In the genomic region with DNA sequence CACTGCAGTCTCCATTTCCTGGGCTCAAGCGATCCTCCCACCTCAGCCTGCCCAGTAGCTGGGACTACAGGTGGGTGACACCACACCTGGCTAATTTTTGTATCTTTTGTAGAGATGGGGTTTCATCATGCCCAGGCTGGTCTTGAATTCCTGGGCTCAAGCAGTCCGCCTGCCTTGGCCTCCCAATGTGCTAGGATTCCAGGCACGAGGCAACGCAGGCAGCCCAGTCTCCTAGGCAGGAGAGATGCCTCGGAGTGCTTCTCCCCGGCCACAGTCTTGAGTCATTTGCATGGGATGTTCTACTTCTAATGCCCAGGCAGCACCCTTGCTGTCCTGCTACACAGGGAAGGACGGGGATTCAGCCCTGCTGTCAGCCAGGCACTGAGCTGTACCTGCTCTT, we compare ENCODE assay signal across 21 cellular contexts. TPM values are rescaled to one million over a fixed set of nuclear protein-coding genes. Genes with fewer than 3 reads are reported as not detected.
A peak's percentile ranks its signal among the peaks of the same experiment; 100 is the strongest.
DNase-seq lines count a peak whose midpoint lies in the region; ATAC-seq, FAIRE-seq and TF ChIP-seq lines count a peak whose summit lies in the region.
"Had no signal": no experiment of that assay in that cellular context is flagged by ENCODE, and none has a peak within 500 bp of the region (broad histone marks: within the 10 kb centered on the region; RNA-seq: fewer than 3 reads in every experiment).

No MANE protein-coding gene starts in this region.

- H2BK12ac ChIP-seq in mesenchymal stem cell (ENCODE audit: low read length in 2 of 2) = no peak overlapping the region

- intact Hi-C loops in K562 (cut with micrococcal nuclease) = no loop called here

- no peak for FAIRE-seq in K562 (lab: Jason Lieb, UNC)
- FAIRE-seq: GM12878, GM19239, H1 had no signal

- BruUV-seq in K562 (replicated peaks; lab: Mats Ljungman, UMichigan) = no TSS peak

- no peak overlapping the region for H3K14ac ChIP-seq in mesenchymal stem cell (ENCODE audit: low read length in 2 of 2)

- peaks cover 21% of the 10 kb centered on the region for H3K79me1 ChIP-seq in mesenchymal stem cell (replicated peaks; ENCODE audit: low read length, poor library complexity, severe bottlenecking)

- no peak overlapping the region for H2BK5ac ChIP-seq in mesenchymal stem cell (ENCODE audit: low read depth, low read length, poor library complexity, severe bottlenecking)

- H3K79me2 ChIP-seq in K562 (ENCODE audit: control insufficient read depth, insufficient read depth, low read length) = no peaks in the 10 kb centered on the region

- POLR2A ChIA-PET in K562 (lab: Yijun Ruan, JAX) = interaction anchor here (0.7 to 2.5 kb wide), 3 partner anchors 13 to 50 kb away, joined by 3 to 8 read pairs (median 4); a partner anchor contains a TSS

- H3K9me3 ChIP-seq in K562 (replicated peaks; ENCODE audit: control insufficient read depth, insufficient read depth, low read depth, low read length) (no peaks in the 10 kb centered on the region), mesenchymal stem cell (ENCODE audit: control insufficient read depth, low read length) (no peaks in the 10 kb centered on the region)
- H3K9me3 ChIP-seq: BE2C had no signal

- H3K36me3 Mint-ChIP-seq in stimulated activated naive CD8-positive, alpha-beta T cell treated with anti-CD3 and anti-CD28 coated beads, Interleukin-15, Interleukin-2, amounts not matched to agents 100 ng/mL and 50 ng/mL, for 24 hours (ENCODE audit: low read depth) = peaks cover 40% of the 10 kb centered on the region

- no peaks in the 10 kb centered on the region for H3K27me3 Mint-ChIP-seq in stimulated activated naive CD8-positive, alpha-beta T cell treated with anti-CD3 and anti-CD28 coated beads, Interleukin-15, Interleukin-2, amounts not matched to agents 100 ng/mL and 50 ng/mL, for 24 hours
- H3K27me3 Mint-ChIP-seq in stimulated activated naive CD8-positive, alpha-beta T cell treated with anti-CD3 and anti-CD28 coated beads, Interleukin-15, amount 100 ng/mL, for 72 hours = no peaks in the 10 kb centered on the region
- H3K27me3 Mint-ChIP-seq: CD4-positive, CD25-positive, alpha-beta regulatory T cell had no signal

- no peak for TF ChIP-seq EP300 in K562 (IDR thresholded peaks at IDR 0.05; ENCODE audit: low read length)

- no peak overlapping the region for H2BK120ac ChIP-seq in mesenchymal stem cell (ENCODE audit: low read depth, low read length)

- H3K23ac ChIP-seq in mesenchymal stem cell (ENCODE audit: low read length in 2 of 2) = no peak overlapping the region

- TF ChIP-seq RAD21 in K562 (CRISPR knock-in tag; conservative IDR thresholded peaks at IDR 0.05 in 1 of 2, IDR thresholded peaks at IDR 0.05 in 1 of 2) = no peak

- peaks cover 33% of the 10 kb centered on the region for H3K36me3 ChIP-seq in K562 (ENCODE audit: control insufficient read depth, insufficient read depth, low read length)
- H3K36me3 ChIP-seq in mesenchymal stem cell (ENCODE audit: control insufficient read depth in 1 of 2, insufficient read depth in 2 of 2, low read depth in 1 of 2, low read length in 2 of 2) = peaks cover 42 to 54% of the 10 kb centered on the region in 2 experiments

- peak overlapping the region; percentile 21 for H3K27ac Mint-ChIP-seq in stimulated activated naive CD8-positive, alpha-beta T cell treated with anti-CD3 and anti-CD28 coated beads, Interleukin-15, Interleukin-2, amounts not matched to agents 100 ng/mL and 50 ng/mL, for 24 hours
- H3K27ac Mint-ChIP-seq in stimulated activated naive CD8-positive, alpha-beta T cell treated with anti-CD3 and anti-CD28 coated beads, Interleukin-15, amount 100 ng/mL, for 72 hours = peak overlapping the region in 1 of 2 donors; percentile 74
- H3K27ac Mint-ChIP-seq: CD4-positive, CD25-positive, alpha-beta regulatory T cell; H9 had no signal

- H3K4me1 ChIP-seq in K562 (replicated peaks in 1 of 2; ENCODE audit: control insufficient read depth in 2 of 2, insufficient read depth in 2 of 2, low read length in 2 of 2) (peaks cover 10 to 23% of the 10 kb centered on the region in 2 experiments; a peak in 4 of 5 replicates), mesenchymal stem cell (ENCODE audit: control insufficient read depth, insufficient read depth, low read depth, low read length) (peaks cover 12% of the 10 kb centered on the region)
- H3K4me1 ChIP-seq: BE2C had no signal

- no peak for TF ChIP-seq CTCF in K562 (IDR thresholded peaks at IDR 0.05 in 2 of 3, conservative IDR thresholded peaks at IDR 0.05 in 1 of 3; ENCODE audit: insufficient read depth in 2 of 3, low read depth in 1 of 3, low read length in 3 of 3)

- DNase-seq in stimulated activated naive CD8-positive, alpha-beta T cell treated with anti-CD3 and anti-CD28 coated beads, Interleukin-15, amount 100 ng/mL, for 72 hours = no peak
- DNase-seq in K562 (ENCODE audit: extremely low read depth in 1 of 4, low spot score in 3 of 4) = no peak
- no peak for DNase-seq in mesenchymal stem cell
- DNase-seq in activated gamma-delta T cell (lab: John Stamatoyannopoulos, UW) = no peak
- DNase-seq: BE2C; C1 segment of cervical spinal cord; CD4-positive, CD25-positive, alpha-beta regulatory T cell; CD8-positive, alpha-beta memory T cell; COR-L47; DMS 273 treated with DMSO at 0.1 percent for 48 hours; DMS53; DND-41; EL; H9 had no signal

- 90% methylated on average over 7 of the region's 7 CpGs for WGBS in K562 (ENCODE audit: insufficient coverage, low coverage, missing lambda C conversion rate)
- WGBS in mesenchymal stem cell = 98% methylated on average over 7 of the region's 7 CpGs

- in situ Hi-C loops in K562 (cut with MboI) = no loop called here

- H3K4ac ChIP-seq in mesenchymal stem cell (ENCODE audit: low read depth in 1 of 2, low read length in 2 of 2) = no peak overlapping the region

- ATAC-seq in stimulated activated naive CD8-positive, alpha-beta T cell treated with anti-CD3 and anti-CD28 coated beads, Interleukin-15, amount 100 ng/mL, for 72 hours = no peak
- ATAC-seq in K562 (no peak), HG02870 (IDR thresholded peaks at IDR 0.05; ENCODE audit: unreplicated experiment) (no peak), GM19023 (IDR thresholded peaks at IDR 0.05; ENCODE audit: unreplicated experiment) (no peak)
- ATAC-seq: GM12878 had no signal

- no peak overlapping the region for H3K27ac ChIP-seq in K562 (ENCODE audit: extremely low read depth, low read depth, low read length)
- no peak overlapping the region for H3K27ac ChIP-seq in mesenchymal stem cell (ENCODE audit: low read length, poor library complexity, severe bottlenecking)
- H3K27ac ChIP-seq: HL-60 had no signal

- H3K9me3 Mint-ChIP-seq in stimulated activated naive CD8-positive, alpha-beta T cell treated with anti-CD3 and anti-CD28 coated beads, Interleukin-15, Interleukin-2, amounts not matched to agents 100 ng/mL and 50 ng/mL, for 24 hours = no peaks in the 10 kb centered on the region
- H3K9me3 Mint-ChIP-seq in stimulated activated naive CD8-positive, alpha-beta T cell treated with anti-CD3 and anti-CD28 coated beads, Interleukin-15, amount 100 ng/mL, for 72 hours = peaks cover 0 to 5% of the 10 kb centered on the region in 2 donors
- H3K9me3 Mint-ChIP-seq: CD8-positive, alpha-beta memory T cell; H9 had no signal

- no peaks in the 10 kb centered on the region for H4K20me1 ChIP-seq in K562 (replicated peaks; ENCODE audit: control insufficient read depth, insufficient read depth, low read length)

- H2AFZ ChIP-seq in K562 (ENCODE audit: low read depth, low read length) (no peak overlapping the region), mesenchymal stem cell (ENCODE audit: low read depth, low read length) (no peak overlapping the region)

- no peak overlapping the region for H4K8ac ChIP-seq in mesenchymal stem cell (ENCODE audit: low read length)

- no peaks in the 10 kb centered on the region for H3K27me3 ChIP-seq in K562 (ENCODE audit: control insufficient read depth in 2 of 2, insufficient read depth in 2 of 2, low read length in 2 of 2)
- no peaks in the 10 kb centered on the region for H3K27me3 ChIP-seq in mesenchymal stem cell (ENCODE audit: control insufficient read depth in 1 of 2, insufficient read depth in 1 of 2, low read length in 2 of 2)
- H3K27me3 ChIP-seq: BE2C had no signal

- no peak overlapping the region for H3K18ac ChIP-seq in mesenchymal stem cell (ENCODE audit: low read depth in 1 of 2, low read length in 2 of 2)

- peaks cover 2% of the 10 kb centered on the region for H3K9me1 ChIP-seq in K562 (ENCODE audit: control insufficient read depth, insufficient read depth, low read length)

- no peak overlapping the region for H3K4me3 Mint-ChIP-seq in stimulated activated naive CD8-positive, alpha-beta T cell treated with anti-CD3 and anti-CD28 coated beads, Interleukin-15, Interleukin-2, amounts not matched to agents 100 ng/mL and 50 ng/mL, for 24 hours
- no peak overlapping the region for H3K4me3 Mint-ChIP-seq in stimulated activated naive CD8-positive, alpha-beta T cell treated with anti-CD3 and anti-CD28 coated beads, Interleukin-15, amount 100 ng/mL, for 72 hours
- H3K4me3 Mint-ChIP-seq: CD8-positive, alpha-beta memory T cell; H9 had no signal

- CTCF ChIA-PET in K562 (lab: Yijun Ruan, JAX; ENCODE audit: low intra/inter-chr PET ratio) = no interaction called here

- H4K91ac ChIP-seq in mesenchymal stem cell (ENCODE audit: low read length) = peak overlapping the region; percentile 65

- H3K4me2 ChIP-seq in K562 (ENCODE audit: insufficient read depth, low read length) = no peak overlapping the region
- H3K4me2 ChIP-seq in mesenchymal stem cell (ENCODE audit: low read length, poor library complexity, severe bottlenecking) = no peak overlapping the region

- H2BK15ac ChIP-seq in mesenchymal stem cell (ENCODE audit: low read depth, poor library complexity, severe bottlenecking) = no peak overlapping the region

- H3K4me3 ChIP-seq in K562 (no peak overlapping the region), mesenchymal stem cell (ENCODE audit: insufficient read depth in 1 of 2, low read depth in 1 of 2, low read length in 2 of 2) (no peak overlapping the region)
- H3K4me3 ChIP-seq: GM12878 had no signal

- H2AK5ac ChIP-seq in mesenchymal stem cell (ENCODE audit: low read length, severe bottlenecking) = no peak overlapping the region

- TF ChIP-seq POLR2A in K562 (conservative IDR thresholded peaks at IDR 0.05) = no peak

- no peaks in the 10 kb centered on the region for H3K4me1 Mint-ChIP-seq in stimulated activated naive CD8-positive, alpha-beta T cell treated with anti-CD3 and anti-CD28 coated beads, Interleukin-15, Interleukin-2, amounts not matched to agents 100 ng/mL and 50 ng/mL, for 24 hours (ENCODE audit: low read depth)
- peaks cover 15% of the 10 kb centered on the region for H3K4me1 Mint-ChIP-seq in stimulated activated naive CD8-positive, alpha-beta T cell treated with anti-CD3 and anti-CD28 coated beads, Interleukin-15, amount 100 ng/mL, for 72 hours
- H3K4me1 Mint-ChIP-seq: CD4-positive, CD25-positive, alpha-beta regulatory T cell; CD8-positive, alpha-beta memory T cell had no signal

- H3K9ac ChIP-seq in K562 (ENCODE audit: insufficient read depth in 1 of 2, low read depth in 2 of 2, low read length in 2 of 2) = no peak overlapping the region
- no peak overlapping the region for H3K9ac ChIP-seq in mesenchymal stem cell (ENCODE audit: low read length)

RNA-seq across cellular contexts. Expression of a gene that starts 8.7 kb away (rescaled TPM):
- 10.1 and 39.6 TPM in 2 replicates for total RNA-seq in K562 (2011; cell fraction: chromatin; rRNA removed; ENCODE audit: low replicate concordance)
- total RNA-seq in K562 (2011; cell fraction: nucleolus; rRNA removed) = 71.5 and 77.0 TPM in 2 replicates
- total RNA-seq in K562 (2011; cell fraction: nucleoplasm; rRNA removed) = 30.0 and 32.6 TPM in 2 replicates
- total RNA-seq in K562 (2014; rRNA removed) (220 and 383 TPM in 2 replicates), K562 (2014; rRNA removed; fragmentation: Illumina TruSeq; extraction: Trizol) (19.1 and 24.6 TPM in 2 replicates), K562 (2015; rRNA removed; fragmentation: Illumina TruSeq; extraction: Trizol) (94.0 and 105 TPM in 2 replicates), K562 (2021) (95.4 and 113 TPM in 2 replicates)
- polyA plus RNA-seq in K562 (2011; rRNA removed) (32.1 and 42.6 TPM in 2 replicates), K562 (2014; fragmentation: Illumina TruSeq; extraction: Trizol) (41.2 and 69.4 TPM in 2 replicates), K562 (2014; fragmentation: Nextera tagmentation; extraction: Ambion mirVana) (10 to 100 TPM; 15.5 to 49.4 TPM), K562 (2014; rRNA removed) (124 and 202 TPM in 2 replicates)
- polyA plus RNA-seq in K562 (2011; cell fraction: cytosol; rRNA removed) = 60.9 and 173 TPM in 2 replicates
- 33.8 and 49.4 TPM in 2 replicates for polyA plus RNA-seq in K562 (2011; cell fraction: nucleus; rRNA removed)
- 68.5 and 125 TPM in 2 replicates for polyA plus RNA-seq in K562 (2012)
- 3.6 and 6.3 TPM in 2 replicates for polyA minus RNA-seq in K562 (2011; rRNA and poly(A)+ RNA removed)
- polyA minus RNA-seq in K562 (2011; cell fraction: cytosol; rRNA and poly(A)+ RNA removed) = 17.7 and 22.1 TPM in 2 replicates
- polyA minus RNA-seq in K562 (2011; cell fraction: nucleus; rRNA and poly(A)+ RNA removed) = 17.0 and 19.5 TPM in 2 replicates
- 58.1 TPM for polyA plus RNA-seq in mesenchymal stem cell (2013, experiment 1 of 2)
- polyA plus RNA-seq in mesenchymal stem cell (2013, experiment 2 of 2) = 61.4 TPM

RNA-seq across cellular contexts. Expression of a gene that starts 9.2 kb away (rescaled TPM):
- total RNA-seq in K562 (2011; cell fraction: chromatin; rRNA removed; ENCODE audit: low replicate concordance) = 1.9 and 5.4 TPM in 2 replicates
- 5.4 and 5.5 TPM in 2 replicates for total RNA-seq in K562 (2011; cell fraction: nucleolus; rRNA removed)
- total RNA-seq in K562 (2011; cell fraction: nucleoplasm; rRNA removed) = 4.8 TPM in 2 replicates
- total RNA-seq in K562 (2014; rRNA removed) (4.9 and 7.7 TPM in 2 replicates), K562 (2014; rRNA removed; fragmentation: Illumina TruSeq; extraction: Trizol) (1.2 and 1.4 TPM in 2 replicates), K562 (2015; rRNA removed; fragmentation: Illumina TruSeq; extraction: Trizol) (2.0 and 2.3 TPM in 2 replicates), K562 (2021) (3.6 and 4.3 TPM in 2 replicates)
- polyA plus RNA-seq in K562 (2011; rRNA removed) (2.3 and 3.1 TPM in 2 replicates), K562 (2014; fragmentation: Illumina TruSeq; extraction: Trizol) (1.7 and 2.2 TPM in 2 replicates), K562 (2014; fragmentation: Nextera tagmentation; extraction: Ambion mirVana) (under 1 TPM; 0.31 to 0.36 TPM), K562 (2014; rRNA removed) (4.7 and 6.3 TPM in 2 replicates)
- polyA plus RNA-seq in K562 (2011; cell fraction: cytosol; rRNA removed) = 4.4 and 11.4 TPM in 2 replicates
- 7.8 and 11.4 TPM in 2 replicates for polyA plus RNA-seq in K562 (2011; cell fraction: nucleus; rRNA removed)
- 3.4 and 7.3 TPM in 2 replicates for polyA plus RNA-seq in K562 (2012)
- polyA minus RNA-seq in K562 (2011; rRNA and poly(A)+ RNA removed) = 0.39 and 0.63 TPM in 2 replicates
- 2.2 and 2.4 TPM in 2 replicates for polyA minus RNA-seq in K562 (2011; cell fraction: cytosol; rRNA and poly(A)+ RNA removed)
- polyA minus RNA-seq in K562 (2011; cell fraction: nucleus; rRNA and poly(A)+ RNA removed) = 0.56 and 0.94 TPM in 2 replicates
- polyA plus RNA-seq in mesenchymal stem cell (2013, experiment 1 of 2) = 13.7 TPM
- 13.5 TPM for polyA plus RNA-seq in mesenchymal stem cell (2013, experiment 2 of 2)

RNA-seq across cellular contexts. Expression of a gene that starts 18.5 kb away (rescaled TPM):
- 84.7 and 180 TPM in 2 replicates for total RNA-seq in K562 (2011; cell fraction: chromatin; rRNA removed; ENCODE audit: low replicate concordance)
- total RNA-seq in K562 (2011; cell fraction: nucleolus; rRNA removed) = 420 and 494 TPM in 2 replicates
- 317 and 516 TPM in 2 replicates for total RNA-seq in K562 (2011; cell fraction: nucleoplasm; rRNA removed)
- total RNA-seq in K562 (2014; rRNA removed) = 2,132 and 2,298 TPM in 2 replicates
- total RNA-seq in K562 (2014; rRNA removed; fragmentation: Illumina TruSeq; extraction: Trizol) = 392 and 590 TPM in 2 replicates
- total RNA-seq in K562 (2015; rRNA removed; fragmentation: Illumina TruSeq; extraction: Trizol) = 1,406 and 1,507 TPM in 2 replicates
- 1,327 and 1,377 TPM in 2 replicates for total RNA-seq in K562 (2021)
- polyA plus RNA-seq in K562 (2011; rRNA removed) = 695 and 1,029 TPM in 2 replicates
- polyA plus RNA-seq in K562 (2011; cell fraction: cytosol; rRNA removed) = 629 and 993 TPM in 2 replicates
- polyA plus RNA-seq in K562 (2011; cell fraction: nucleus; rRNA removed) = 639 and 683 TPM in 2 replicates
- 2,027 and 2,339 TPM in 2 replicates for polyA plus RNA-seq in K562 (2012)
- 350 and 728 TPM in 2 replicates for polyA plus RNA-seq in K562 (2014; fragmentation: Illumina TruSeq; extraction: Trizol)
- polyA plus RNA-seq in K562 (2014; fragmentation: Nextera tagmentation; extraction: Ambion mirVana) = 1,000 to 10,000 TPM; 3,132 to 3,412 TPM
- polyA plus RNA-seq in K562 (2014; rRNA removed) = 1,530 and 1,653 TPM in 2 replicates
- polyA minus RNA-seq in K562 (2011; rRNA and poly(A)+ RNA removed) = 132 and 161 TPM in 2 replicates
- polyA minus RNA-seq in K562 (2011; cell fraction: cytosol; rRNA and poly(A)+ RNA removed) = 779 and 953 TPM in 2 replicates
- polyA minus RNA-seq in K562 (2011; cell fraction: nucleus; rRNA and poly(A)+ RNA removed) = 134 and 203 TPM in 2 replicates
- 1,659 TPM for polyA plus RNA-seq in mesenchymal stem cell (2013, experiment 1 of 2)
- polyA plus RNA-seq in mesenchymal stem cell (2013, experiment 2 of 2) = 1,656 TPM

RNA-seq across cellular contexts. Expression of a gene that starts 48.3 kb away (rescaled TPM):
- 180 and 424 TPM in 2 replicates for total RNA-seq in K562 (2011; cell fraction: chromatin; rRNA removed; ENCODE audit: low replicate concordance)
- total RNA-seq in K562 (2011; cell fraction: nucleolus; rRNA removed) = 314 and 331 TPM in 2 replicates
- total RNA-seq in K562 (2011; cell fraction: nucleoplasm; rRNA removed) = 165 and 217 TPM in 2 replicates
- total RNA-seq in K562 (2014; rRNA removed) (202 and 214 TPM in 2 replicates), K562 (2014; rRNA removed; fragmentation: Illumina TruSeq; extraction: Trizol) (26.9 and 37.3 TPM in 2 replicates), K562 (2015; rRNA removed; fragmentation: Illumina TruSeq; extraction: Trizol) (89.1 and 89.8 TPM in 2 replicates), K562 (2021) (207 and 238 TPM in 2 replicates)
- polyA plus RNA-seq in K562 (2011; rRNA removed) (84.5 and 110 TPM in 2 replicates), K562 (2014; fragmentation: Illumina TruSeq; extraction: Trizol) (76.5 and 160 TPM in 2 replicates), K562 (2014; fragmentation: Nextera tagmentation; extraction: Ambion mirVana) (1 to 10 TPM; 1.1 to 3.7 TPM), K562 (2014; rRNA removed) (138 and 161 TPM in 2 replicates)
- polyA plus RNA-seq in K562 (2011; cell fraction: cytosol; rRNA removed) = 121 and 226 TPM in 2 replicates
- 273 and 320 TPM in 2 replicates for polyA plus RNA-seq in K562 (2011; cell fraction: nucleus; rRNA removed)
- polyA plus RNA-seq in K562 (2012) = 122 and 281 TPM in 2 replicates
- polyA minus RNA-seq in K562 (2011; rRNA and poly(A)+ RNA removed) = 39.2 and 57.2 TPM in 2 replicates
- polyA minus RNA-seq in K562 (2011; cell fraction: cytosol; rRNA and poly(A)+ RNA removed) = 97.1 and 131 TPM in 2 replicates
- polyA minus RNA-seq in K562 (2011; cell fraction: nucleus; rRNA and poly(A)+ RNA removed) = 67.5 and 106 TPM in 2 replicates
- 42.5 TPM for polyA plus RNA-seq in mesenchymal stem cell (2013, experiment 1 of 2)
- 41.2 TPM for polyA plus RNA-seq in mesenchymal stem cell (2013, experiment 2 of 2)

RNA-seq across cellular contexts. Expression of a gene that starts 48.7 kb away (rescaled TPM):
- total RNA-seq in K562 (2011; cell fraction: chromatin; rRNA removed; ENCODE audit: low replicate concordance) = 319 and 366 TPM in 2 replicates
- total RNA-seq in K562 (2011; cell fraction: nucleolus; rRNA removed) = 147 and 156 TPM in 2 replicates
- 205 and 219 TPM in 2 replicates for total RNA-seq in K562 (2011; cell fraction: nucleoplasm; rRNA removed)
- total RNA-seq in K562 (2014; rRNA removed) (93.3 and 124 TPM in 2 replicates), K562 (2014; rRNA removed; fragmentation: Illumina TruSeq; extraction: Trizol) (62.5 and 67.0 TPM in 2 replicates), K562 (2015; rRNA removed; fragmentation: Illumina TruSeq; extraction: Trizol) (83.1 and 84.6 TPM in 2 replicates), K562 (2021) (122 and 151 TPM in 2 replicates)
- polyA plus RNA-seq in K562 (2011; rRNA removed) (37.6 and 39.2 TPM in 2 replicates), K562 (2014; fragmentation: Illumina TruSeq; extraction: Trizol) (87.3 and 93.8 TPM in 2 replicates), K562 (2014; fragmentation: Nextera tagmentation; extraction: Ambion mirVana) (1 to 10 TPM; 1.1 to 1.8 TPM), K562 (2014; rRNA removed) (124 and 127 TPM in 2 replicates)
- polyA plus RNA-seq in K562 (2011; cell fraction: cytosol; rRNA removed) = 39.3 and 75.4 TPM in 2 replicates
- 116 and 141 TPM in 2 replicates for polyA plus RNA-seq in K562 (2011; cell fraction: nucleus; rRNA removed)
- 59.6 and 99.1 TPM in 2 replicates for polyA plus RNA-seq in K562 (2012)
- polyA minus RNA-seq in K562 (2011; rRNA and poly(A)+ RNA removed) = 66.5 and 72.2 TPM in 2 replicates
- polyA minus RNA-seq in K562 (2011; cell fraction: cytosol; rRNA and poly(A)+ RNA removed) = 43.8 and 74.9 TPM in 2 replicates
- 75.3 and 109 TPM in 2 replicates for polyA minus RNA-seq in K562 (2011; cell fraction: nucleus; rRNA and poly(A)+ RNA removed)
- 32.5 TPM for polyA plus RNA-seq in mesenchymal stem cell (2013, experiment 1 of 2)
- polyA plus RNA-seq in mesenchymal stem cell (2013, experiment 2 of 2) = 30.9 TPM
